2 cellular contexts compared by ENCODE assay signal in the genomic region with DNA sequence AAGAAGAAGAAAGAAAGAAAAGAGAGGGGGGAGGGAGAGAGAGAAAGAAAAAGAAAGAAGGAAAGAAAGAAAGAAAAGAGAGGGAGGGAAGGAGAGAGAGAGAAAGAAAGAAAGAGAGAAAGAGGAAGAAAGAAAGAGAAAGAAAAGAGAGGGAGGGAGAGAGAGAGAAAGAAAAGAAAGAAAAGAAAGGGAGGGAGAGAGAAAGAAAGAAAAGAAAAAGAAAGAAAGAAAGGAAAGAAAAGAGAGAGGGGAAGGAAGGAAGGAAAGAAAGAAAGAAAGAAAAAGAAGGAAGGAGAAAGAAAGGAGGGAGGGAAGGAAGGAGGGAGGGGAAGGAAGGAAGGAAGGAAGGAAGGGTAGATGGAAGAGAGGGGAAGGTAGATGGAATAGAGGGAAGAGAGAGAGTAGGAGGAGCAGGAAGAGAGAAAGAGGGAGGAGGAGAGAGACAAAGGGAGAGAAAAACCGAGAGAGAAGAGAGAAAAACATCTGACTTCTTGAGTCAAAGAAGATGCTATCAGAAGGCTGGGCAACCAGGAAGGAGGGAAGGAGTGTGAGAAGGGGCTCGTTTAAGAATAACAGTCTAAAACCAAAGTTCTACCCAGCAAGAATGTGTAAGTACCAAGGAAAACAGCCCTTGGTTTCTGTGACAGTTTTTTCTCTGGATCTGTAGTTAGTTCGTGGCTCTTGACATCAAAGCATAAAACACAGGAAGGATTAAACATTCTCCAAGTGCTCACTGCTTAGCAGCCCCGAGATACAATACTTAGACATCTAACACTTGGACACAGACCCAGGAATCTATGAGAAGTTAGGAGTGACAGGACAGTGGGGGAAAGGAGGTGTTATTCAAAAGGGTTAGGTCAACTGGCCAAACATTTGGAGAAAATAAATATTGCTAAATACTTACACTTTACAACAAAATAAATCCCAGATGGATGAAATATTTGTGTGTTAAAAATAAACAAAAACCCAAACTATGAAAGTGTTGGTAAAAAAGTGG.
TF ChIP-seq lines count a peak whose summit lies in the region.

No MANE protein-coding gene starts in this region.

TF ChIP-seq in H1, 55 proteins besides CTCF, POLR2A, EP300 and RAD21:
- no peak for TF ChIP-seq KDM1A (IDR thresholded peaks at IDR 0.05; ENCODE audit: borderline replicate concordance, low read length)
- TF ChIP-seq GTF2F1 (IDR thresholded peaks at IDR 0.05; ENCODE audit: borderline replicate concordance, low read depth, low read length) = no peak
- TF ChIP-seq RBBP5 (IDR thresholded peaks at IDR 0.05; ENCODE audit: borderline replicate concordance, low read depth, low read length) = no peak
- TF ChIP-seq TCF12 (IDR thresholded peaks at IDR 0.05; ENCODE audit: low read depth, low read length) = no peak
- no peak for TF ChIP-seq CREB1 (IDR thresholded peaks at IDR 0.05)
- no peak for TF ChIP-seq SAP30 (IDR thresholded peaks at IDR 0.05; ENCODE audit: insufficient read depth, insufficient replicate concordance, low read length)
- TF ChIP-seq, protein P1, sequence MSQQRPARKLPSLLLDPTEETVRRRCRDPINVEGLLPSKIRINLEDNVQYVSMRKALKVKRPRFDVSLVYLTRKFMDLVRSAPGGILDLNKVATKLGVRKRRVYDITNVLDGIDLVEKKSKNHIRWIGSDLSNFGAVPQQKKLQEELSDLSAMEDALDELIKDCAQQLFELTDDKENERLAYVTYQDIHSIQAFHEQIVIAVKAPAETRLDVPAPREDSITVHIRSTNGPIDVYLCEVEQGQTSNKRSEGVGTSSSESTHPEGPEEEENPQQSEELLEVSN (IDR thresholded peaks at IDR 0.05) = no peak
- TF ChIP-seq SIN3A (conservative IDR thresholded peaks at IDR 0.05 in 1 of 2, IDR thresholded peaks at IDR 0.05 in 1 of 2; ENCODE audit: low read depth in 1 of 2, low read length in 2 of 2) = no peak
- TF ChIP-seq, protein P2, sequence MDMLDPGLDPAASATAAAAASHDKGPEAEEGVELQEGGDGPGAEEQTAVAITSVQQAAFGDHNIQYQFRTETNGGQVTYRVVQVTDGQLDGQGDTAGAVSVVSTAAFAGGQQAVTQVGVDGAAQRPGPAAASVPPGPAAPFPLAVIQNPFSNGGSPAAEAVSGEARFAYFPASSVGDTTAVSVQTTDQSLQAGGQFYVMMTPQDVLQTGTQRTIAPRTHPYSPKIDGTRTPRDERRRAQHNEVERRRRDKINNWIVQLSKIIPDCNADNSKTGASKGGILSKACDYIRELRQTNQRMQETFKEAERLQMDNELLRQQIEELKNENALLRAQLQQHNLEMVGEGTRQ (IDR thresholded peaks at IDR 0.05; ENCODE audit: low read length) = no peak
- no peak for TF ChIP-seq CHD2 (IDR thresholded peaks at IDR 0.05; ENCODE audit: low read length)
- TF ChIP-seq TBP (IDR thresholded peaks at IDR 0.05; ENCODE audit: low read depth, low read length) = no peak
- TF ChIP-seq CBX8 (IDR thresholded peaks at IDR 0.05; ENCODE audit: borderline replicate concordance, low read depth, low read length) = no peak
- no peak for TF ChIP-seq ZNF274 (IDR thresholded peaks at IDR 0.05; ENCODE audit: borderline replicate concordance, extremely low read depth, low read length)
- TF ChIP-seq TEAD4 (IDR thresholded peaks at IDR 0.05; ENCODE audit: low read depth, low read length) = no peak
- TF ChIP-seq HDAC2 (IDR thresholded peaks at IDR 0.05; ENCODE audit: borderline replicate concordance in 1 of 2, low read depth in 2 of 2, low read length in 2 of 2) = no peak
- no peak for TF ChIP-seq MAFK (IDR thresholded peaks at IDR 0.05; ENCODE audit: low read depth, low read length)

TF ChIP-seq in neural cell, 6 proteins besides CTCF, POLR2A, EP300 and RAD21:
- no peak for TF ChIP-seq EZH2 (IDR thresholded peaks at IDR 0.05; ENCODE audit: borderline replicate concordance, insufficient read depth, low read length, poor library complexity, severe bottlenecking)
- no peak for TF ChIP-seq SMC3 (conservative IDR thresholded peaks at IDR 0.05; ENCODE audit: poor library complexity)
- no peak for TF ChIP-seq MXI1 (conservative IDR thresholded peaks at IDR 0.05; ENCODE audit: poor library complexity, severe bottlenecking)
- TF ChIP-seq TAF1 (IDR thresholded peaks at IDR 0.05; ENCODE audit: low read depth) = no peak
- TF ChIP-seq, protein P3, sequence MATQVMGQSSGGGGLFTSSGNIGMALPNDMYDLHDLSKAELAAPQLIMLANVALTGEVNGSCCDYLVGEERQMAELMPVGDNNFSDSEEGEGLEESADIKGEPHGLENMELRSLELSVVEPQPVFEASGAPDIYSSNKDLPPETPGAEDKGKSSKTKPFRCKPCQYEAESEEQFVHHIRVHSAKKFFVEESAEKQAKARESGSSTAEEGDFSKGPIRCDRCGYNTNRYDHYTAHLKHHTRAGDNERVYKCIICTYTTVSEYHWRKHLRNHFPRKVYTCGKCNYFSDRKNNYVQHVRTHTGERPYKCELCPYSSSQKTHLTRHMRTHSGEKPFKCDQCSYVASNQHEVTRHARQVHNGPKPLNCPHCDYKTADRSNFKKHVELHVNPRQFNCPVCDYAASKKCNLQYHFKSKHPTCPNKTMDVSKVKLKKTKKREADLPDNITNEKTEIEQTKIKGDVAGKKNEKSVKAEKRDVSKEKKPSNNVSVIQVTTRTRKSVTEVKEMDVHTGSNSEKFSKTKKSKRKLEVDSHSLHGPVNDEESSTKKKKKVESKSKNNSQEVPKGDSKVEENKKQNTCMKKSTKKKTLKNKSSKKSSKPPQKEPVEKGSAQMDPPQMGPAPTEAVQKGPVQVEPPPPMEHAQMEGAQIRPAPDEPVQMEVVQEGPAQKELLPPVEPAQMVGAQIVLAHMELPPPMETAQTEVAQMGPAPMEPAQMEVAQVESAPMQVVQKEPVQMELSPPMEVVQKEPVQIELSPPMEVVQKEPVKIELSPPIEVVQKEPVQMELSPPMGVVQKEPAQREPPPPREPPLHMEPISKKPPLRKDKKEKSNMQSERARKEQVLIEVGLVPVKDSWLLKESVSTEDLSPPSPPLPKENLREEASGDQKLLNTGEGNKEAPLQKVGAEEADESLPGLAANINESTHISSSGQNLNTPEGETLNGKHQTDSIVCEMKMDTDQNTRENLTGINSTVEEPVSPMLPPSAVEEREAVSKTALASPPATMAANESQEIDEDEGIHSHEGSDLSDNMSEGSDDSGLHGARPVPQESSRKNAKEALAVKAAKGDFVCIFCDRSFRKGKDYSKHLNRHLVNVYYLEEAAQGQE (IDR thresholded peaks at IDR 0.05; ENCODE audit: borderline replicate concordance) = no peak
- no peak for TF ChIP-seq POLR2AphosphoS5 (IDR thresholded peaks at IDR 0.05)
TF ChIP-seq in neural cell: peak in this region for 0.
